In the genomic region with DNA sequence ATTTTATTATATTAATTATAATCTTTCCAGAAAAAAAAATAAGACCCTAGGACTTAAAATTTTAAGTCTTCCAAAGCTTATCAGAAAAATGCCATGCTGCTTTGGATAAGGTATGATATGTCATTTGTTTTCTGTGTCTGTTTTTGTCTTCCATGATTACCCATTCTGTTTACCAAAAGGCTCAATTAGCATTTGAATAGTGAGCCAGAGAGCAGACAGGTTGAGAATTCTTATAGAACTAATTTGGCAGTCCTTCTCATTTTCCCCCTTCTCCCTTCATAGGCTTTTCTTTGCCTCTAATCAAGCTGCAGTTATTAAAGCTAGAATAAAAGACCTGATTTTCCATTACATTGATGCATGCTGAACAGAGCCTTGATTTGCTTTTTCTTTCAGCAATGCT, we compare ENCODE assay signal across 23 cellular contexts.
"Had no signal": no experiment of that assay in that cellular context is flagged by ENCODE, and none has a peak within 500 bp of the region (broad histone marks: within the 10 kb centered on the region; RNA-seq: fewer than 3 reads in every experiment).

No MANE protein-coding gene starts in this region.

- H3K27me3 Mint-ChIP-seq: activated naive CD8-positive, alpha-beta T cell; central memory CD8-positive, alpha-beta T cell; naive thymus-derived CD8-positive, alpha-beta T cell had no signal

- H3K9me3 Mint-ChIP-seq: central memory CD8-positive, alpha-beta T cell had no signal

- H3K27me3 ChIP-seq: breast epithelium, neutrophil, ovary, thyroid gland, upper lobe of right lung had no signal

- H3K27ac Mint-ChIP-seq: activated naive CD8-positive, alpha-beta T cell; activated T-helper 2 cell treated with anti-CD3 and anti-CD28 coated beads, Interferon-gamma antibody, Interleukin-2, Interleukin-4, amounts not matched to agents 10 μg/mL and 5 μg/mL and 100 μg/mL, durations not matched to agents 14 hours and 24 hours and 36 hours; naive thymus-derived CD8-positive, alpha-beta T cell had no signal

- H3K36me3 Mint-ChIP-seq: activated naive CD8-positive, alpha-beta T cell; naive thymus-derived CD8-positive, alpha-beta T cell had no signal

- H3K4me1 ChIP-seq: breast epithelium, lower lobe of right lung, prostate gland, thyroid gland, upper lobe of right lung had no signal

- ATAC-seq: activated T-cell treated with anti-CD3 and anti-CD28 coated beads, Interleukin-2, amount 50 U/mL, for 4 hours; esophagus mucosa; lower lobe of right lung; naive thymus-derived CD8-positive, alpha-beta T cell; right cardiac atrium; stimulated activated naive CD8-positive, alpha-beta T cell treated with anti-CD3 and anti-CD28 coated beads, Interleukin-15, Interleukin-2, amounts not matched to agents 100 U/mL and 50 U/mL, for 24 hours; upper lobe of right lung had no signal

- DNase-seq: activated CD4-positive, alpha-beta T cell treated with anti-CD3 and anti-CD28 coated beads, Interleukin-2, amount 50 U/mL, for 48 hours; activated CD8-positive, alpha-beta memory T cell treated with anti-CD3 and anti-CD28 coated beads, Interleukin-2, amount 50 U/mL, for 48 hours; activated naive CD4-positive, alpha-beta T cell; activated T-cell treated with anti-CD3 and anti-CD28 coated beads, Interleukin-2, amount 50 U/mL, for 4 hours; effector memory CD4-positive, alpha-beta T cell; foreskin melanocyte; lower lobe of right lung; naive thymus-derived CD8-positive, alpha-beta T cell; ovary; right cardiac atrium; stimulated activated CD4-positive, alpha-beta T cell treated with anti-CD3 and anti-CD28 coated beads, Interleukin-12 subunit alpha, Interleukin-12 subunit beta, amount 100 ng/mL, for 4 hours; stimulated activated CD4-positive, alpha-beta T cell treated with anti-CD3 and anti-CD28 coated beads, Interleukin-4, amount 100 ng/mL, for 4 hours; stimulated activated naive CD8-positive, alpha-beta T cell treated with anti-CD3 and anti-CD28 coated beads, Interleukin-15, Interleukin-2, amounts not matched to agents 100 U/mL and 50 U/mL, for 24 hours; T-helper 9 cell; thyroid gland; upper lobe of right lung had no signal

- H3K9me3 ChIP-seq: breast epithelium, lower lobe of right lung, neutrophil, ovary, prostate gland, thyroid gland, upper lobe of right lung had no signal

- H3K27ac ChIP-seq: breast epithelium, lower lobe of right lung, neutrophil, ovary, prostate gland, thyroid gland, upper lobe of right lung had no signal

- H3K36me3 ChIP-seq: breast epithelium, lower lobe of right lung, neutrophil, ovary, prostate gland, thyroid gland, upper lobe of right lung had no signal

- H3K4me1 Mint-ChIP-seq: central memory CD8-positive, alpha-beta T cell; naive thymus-derived CD8-positive, alpha-beta T cell had no signal

- H3K4me3 Mint-ChIP-seq: activated naive CD8-positive, alpha-beta T cell; activated T-cell treated with anti-CD3 and anti-CD28 coated beads, Interleukin-2, amount 50 U/mL, for 4 hours; central memory CD8-positive, alpha-beta T cell; naive thymus-derived CD8-positive, alpha-beta T cell had no signal

- H3K4me3 ChIP-seq: breast epithelium, lower lobe of right lung, ovary, prostate gland, thyroid gland, upper lobe of right lung had no signal
